Comparison of ENCODE assay signal across 8 cellular contexts in the genomic region with DNA sequence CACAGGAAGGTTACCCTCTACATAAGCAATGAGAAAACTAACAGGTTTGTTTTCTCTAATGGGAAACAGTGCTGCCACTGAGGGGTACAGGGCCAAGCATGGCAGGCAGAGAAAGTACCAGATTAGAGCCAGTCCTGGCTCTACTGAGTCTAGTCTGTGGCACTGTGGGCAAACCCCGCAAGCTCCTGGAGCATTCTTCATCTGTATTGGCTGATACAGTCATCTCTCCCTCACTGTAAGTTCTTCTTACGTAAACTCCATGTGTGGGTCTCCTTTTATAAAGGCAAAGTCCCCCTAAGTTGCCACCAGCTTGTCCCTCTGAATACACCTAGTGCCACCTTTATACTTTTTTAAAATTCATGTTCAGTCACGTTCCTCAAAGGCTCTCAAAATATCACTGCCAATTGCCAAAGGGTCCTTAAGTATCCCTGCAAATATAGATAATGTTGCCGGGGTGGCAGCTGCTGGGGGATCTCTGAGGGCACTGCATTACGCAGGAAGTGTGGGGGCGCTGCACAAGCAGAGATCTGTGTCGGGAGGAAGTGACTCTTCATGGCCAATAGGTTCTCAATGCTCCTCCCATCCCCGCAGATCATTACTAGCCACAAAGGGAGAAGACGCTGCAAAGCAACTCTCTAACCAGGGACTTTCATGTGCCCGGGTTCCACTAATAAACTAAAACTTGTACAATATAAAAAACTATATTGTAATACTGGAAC. TPM values are rescaled to one million over a fixed set of nuclear protein-coding genes. Genes with fewer than 3 reads are reported as not detected.
DNase-seq lines count a peak whose midpoint lies in the region; ATAC-seq, FAIRE-seq and TF ChIP-seq lines count a peak whose summit lies in the region.

No MANE protein-coding gene starts in this region.

- CTCF ChIA-PET in CD4-positive, alpha-beta T cell (lab: Charles Lee): interaction anchor here (0.7 to 3.2 kb wide), 11 partner anchors 9 to 84 kb away, joined by 3 to 28 read pairs (median 4); a partner anchor contains a TSS

- H3F3A ChIP-seq in OCI-LY1 (ENCODE audit: insufficient read depth, low read length) (no peaks in the 10 kb centered on the region), neural progenitor cell (ENCODE audit: low read depth) (no peaks in the 10 kb centered on the region)

- POLR2A ChIA-PET in CD4-positive, alpha-beta T cell (lab: Charles Lee): interaction anchor here (0.7 to 5.6 kb wide), 9 partner anchors 11 to 52 kb away, joined by 3 to 48 read pairs (median 6); a partner anchor contains a TSS

- peak; percentile 47 for TF ChIP-seq CTCF in CD4-positive, alpha-beta T cell (IDR thresholded peaks at IDR 0.05)
- TF ChIP-seq CTCF in OCI-LY1 (IDR thresholded peaks at IDR 0.05; ENCODE audit: low read length) (peak; percentile 53), neural progenitor cell (IDR thresholded peaks at IDR 0.05) (no peak), omental fat pad (IDR thresholded peaks at IDR 0.05) (no peak)

- ATAC-seq in CD4-positive, alpha-beta T cell (ENCODE audit: poor library complexity): peak; percentile 87
- peak; percentile 50 for ATAC-seq in GM21717 (IDR thresholded peaks at IDR 0.05; ENCODE audit: unreplicated experiment)
- ATAC-seq in activated T-helper 17 cell treated with anti-CD3 and anti-CD28 coated beads, Interleukin-2, amount 50 U/mL, for 72 hours (replicated peaks): peak; percentile 79
- ATAC-seq in omental fat pad (ENCODE audit: low FRiP score): no peak

- H3K4me3 Mint-ChIP-seq in CD4-positive, alpha-beta T cell: peak overlapping the region; percentile 74
- H3K4me3 Mint-ChIP-seq in activated T-helper 17 cell treated with anti-CD3 and anti-CD28 coated beads, Interleukin-2, amount 50 U/mL, for 72 hours: peak overlapping the region; percentile 84
- no peak overlapping the region for H3K4me3 Mint-ChIP-seq in neural progenitor cell

- no peaks in the 10 kb centered on the region for H4K20me1 ChIP-seq in OCI-LY1 (ENCODE audit: insufficient read depth, low read length)
- peaks cover 72% of the 10 kb centered on the region for H4K20me1 ChIP-seq in neural progenitor cell (ENCODE audit: low read depth)

- peak overlapping the region; percentile 12; the same call in 1 of the 2 replicates for H3K9ac ChIP-seq in OCI-LY1 (ENCODE audit: low read length)
- no peak overlapping the region for H3K9ac ChIP-seq in rectal smooth muscle tissue (ENCODE audit: low read length)
- H3K9ac ChIP-seq in neural progenitor cell: no peak overlapping the region

- no peak overlapping the region for H2AFZ ChIP-seq in OCI-LY1 (ENCODE audit: low read length)
- H2AFZ ChIP-seq in neural progenitor cell (replicated peaks): no peak overlapping the region

- H3K4me2 ChIP-seq in OCI-LY1 (ENCODE audit: low read length) (peak overlapping the region; percentile 61), neural progenitor cell (no peak overlapping the region)

- peak; percentile 55 to 78 (median 66) for DNase-seq in CD4-positive, alpha-beta T cell
- DNase-seq in H54 (ENCODE audit: insufficient read length, low spot score): no peak
- DNase-seq in neural progenitor cell (ENCODE audit: low spot score): no peak
- no peak for DNase-seq in omental fat pad (ENCODE audit: low spot score)

- H3K9me2 ChIP-seq in OCI-LY1 (ENCODE audit: low read depth, low read length): no peaks in the 10 kb centered on the region

- intact Hi-C loops in CD4-positive, alpha-beta T cell (cut with DNase I, micrococcal nuclease): loop anchor here (1.0 to 2.0 kb wide), 3 partner anchors 18 to 52 kb away; a partner anchor contains a TSS

- FAIRE-seq in H54 (lab: Jason Lieb, UNC): no peak

- no peaks in the 10 kb centered on the region for H3K9me3 ChIP-seq in CD4-positive, alpha-beta T cell (ENCODE audit: control insufficient read depth, low read length)
- H3K9me3 ChIP-seq in OCI-LY1 (ENCODE audit: low read length): no peaks in the 10 kb centered on the region
- H3K9me3 ChIP-seq in neural progenitor cell (ENCODE audit: low read depth): no peaks in the 10 kb centered on the region

- peaks cover 94% of the 10 kb centered on the region for H3K4me1 Mint-ChIP-seq in CD4-positive, alpha-beta T cell (ENCODE audit: low read depth)
- H3K4me1 Mint-ChIP-seq in activated T-helper 17 cell treated with anti-CD3 and anti-CD28 coated beads, Interleukin-2, amount 50 U/mL, for 72 hours: peaks cover 55% of the 10 kb centered on the region
- peaks cover 2% of the 10 kb centered on the region for H3K4me1 Mint-ChIP-seq in neural progenitor cell

- H3K36me3 ChIP-seq in OCI-LY1 (ENCODE audit: insufficient read depth, low read length) (peaks cover 56% of the 10 kb centered on the region), rectal smooth muscle tissue (ENCODE audit: control insufficient read depth, insufficient read depth, low read length) (no peaks in the 10 kb centered on the region), neural progenitor cell (no peaks in the 10 kb centered on the region)

- no peaks in the 10 kb centered on the region for H3K27me3 Mint-ChIP-seq in CD4-positive, alpha-beta T cell
- H3K27me3 Mint-ChIP-seq in activated T-helper 17 cell treated with anti-CD3 and anti-CD28 coated beads, Interleukin-2, amount 50 U/mL, for 72 hours: no peaks in the 10 kb centered on the region
- H3K27me3 Mint-ChIP-seq in neural progenitor cell (ENCODE audit: insufficient read depth, low read depth): no peaks in the 10 kb centered on the region

- no peaks in the 10 kb centered on the region for H3K9me3 Mint-ChIP-seq in CD4-positive, alpha-beta T cell
- no peaks in the 10 kb centered on the region for H3K9me3 Mint-ChIP-seq in activated T-helper 17 cell treated with anti-CD3 and anti-CD28 coated beads, Interleukin-2, amount 50 U/mL, for 72 hours
- H3K9me3 Mint-ChIP-seq in neural progenitor cell: no peaks in the 10 kb centered on the region

- no peak for TF ChIP-seq POLR2A in H54 (IDR thresholded peaks at IDR 0.05; ENCODE audit: low read depth, low read length)

- H3K27ac ChIP-seq in CD4-positive, alpha-beta T cell (ENCODE audit: low read depth, low read length): peak overlapping the region; percentile 89
- H3K27ac ChIP-seq in OCI-LY1 (ENCODE audit: low read depth, low read length, poor library complexity, severe bottlenecking) (peak overlapping the region; percentile 65), rectal smooth muscle tissue (ENCODE audit: low read depth, low read length) (no peak overlapping the region), neural progenitor cell (no peak overlapping the region)

- peak overlapping the region; percentile 46 for H3K4me3 ChIP-seq in OCI-LY1 (ENCODE audit: low read depth, low read length, poor library complexity, severe bottlenecking)
- H3K4me3 ChIP-seq in rectal smooth muscle tissue (ENCODE audit: low read length): peak overlapping the region; percentile 16
- no peak overlapping the region for H3K4me3 ChIP-seq in neural progenitor cell

- H3K27me3 ChIP-seq in CD4-positive, alpha-beta T cell (ENCODE audit: control insufficient read depth, insufficient read depth, low read length): no peaks in the 10 kb centered on the region
- H3K27me3 ChIP-seq in OCI-LY1 (ENCODE audit: insufficient read depth, low read length) (no peaks in the 10 kb centered on the region), rectal smooth muscle tissue (ENCODE audit: control insufficient read depth, insufficient read depth, low read length) (no peaks in the 10 kb centered on the region), neural progenitor cell (no peaks in the 10 kb centered on the region)

- peaks cover 81% of the 10 kb centered on the region for H3K36me3 Mint-ChIP-seq in CD4-positive, alpha-beta T cell (ENCODE audit: low read depth)
- H3K36me3 Mint-ChIP-seq in activated T-helper 17 cell treated with anti-CD3 and anti-CD28 coated beads, Interleukin-2, amount 50 U/mL, for 72 hours (ENCODE audit: low read depth): peaks cover 86% of the 10 kb centered on the region
- no peaks in the 10 kb centered on the region for H3K36me3 Mint-ChIP-seq in neural progenitor cell

- peak overlapping the region; percentile 93 for H3K27ac Mint-ChIP-seq in CD4-positive, alpha-beta T cell
- peak overlapping the region; percentile 88 for H3K27ac Mint-ChIP-seq in activated T-helper 17 cell treated with anti-CD3 and anti-CD28 coated beads, Interleukin-2, amount 50 U/mL, for 72 hours
- no peak overlapping the region for H3K27ac Mint-ChIP-seq in neural progenitor cell

- H3K79me2 ChIP-seq in OCI-LY1 (ENCODE audit: insufficient read depth, low read length): peaks cover 92% of the 10 kb centered on the region
- peaks cover 99% of the 10 kb centered on the region for H3K79me2 ChIP-seq in neural progenitor cell (ENCODE audit: low read depth)

- H3K4me1 ChIP-seq in OCI-LY1 (ENCODE audit: insufficient read depth, low read length, severe bottlenecking) (peaks cover 53% of the 10 kb centered on the region), rectal smooth muscle tissue (ENCODE audit: control insufficient read depth, insufficient read depth, low read length) (no peaks in the 10 kb centered on the region), neural progenitor cell (no peaks in the 10 kb centered on the region)

RNA-seq across cellular contexts. Expression of a gene that starts 18.8 kb away (rescaled TPM):
- total RNA-seq in CD4-positive, alpha-beta T cell: 100 to 1,000 TPM; 378 to 390 TPM
- total RNA-seq in activated T-helper 17 cell treated with anti-CD3 and anti-CD28 coated beads, Interleukin-2, amount 50 U/mL, for 72 hours: 100 to 1,000 TPM; 238 to 263 TPM
- 71.6 and 75.5 TPM in 2 replicates for total RNA-seq in neural progenitor cell (ENCODE audit: low replicate concordance)
- total RNA-seq in omental fat pad: 100 to 1,000 TPM in 2 of 4 donors, 10 to 100 TPM in 2; 59.5 to 162 (median 118) TPM

Comparison
In these comparisons a context has a peak if more than half of its experiments do, and no peak if none do; other contexts are left out.
1. DNase-seq: peak in CD4-positive, alpha-beta T cell (10 of 10); none in H54 (single experiment), neural progenitor cell (single experiment) and omental fat pad (single experiment).
2. H3K27ac ChIP-seq: peak in CD4-positive, alpha-beta T cell (single experiment) and OCI-LY1 (single experiment); none in rectal smooth muscle tissue (single experiment) and neural progenitor cell (single experiment).
3. CTCF ChIP-seq: peak in CD4-positive, alpha-beta T cell (single experiment) and OCI-LY1 (single experiment); none in neural progenitor cell (single experiment) and omental fat pad (0 of 3).